In genomic region chr4:74504212-74504611, GRCh38 we compare ENCODE assay signal across 22 cellular contexts. TPM values are rescaled to one million over a fixed set of nuclear protein-coding genes. Genes with fewer than 3 reads are reported as not detected.
DNase-seq lines count a peak whose midpoint lies in the region; ATAC-seq and TF ChIP-seq lines count a peak whose summit lies in the region.
"Had no signal": no experiment of that assay in that cellular context is flagged by ENCODE, and none has a peak within 500 bp of the region (broad histone marks: within the 10 kb centered on the region; RNA-seq: fewer than 3 reads in every experiment).

No MANE protein-coding gene starts in this region.

- no peaks in the 10 kb centered on the region for H4K20me1 ChIP-seq in OCI-LY7 (ENCODE audit: insufficient read depth, low read length)

- intact Hi-C loops in OCI-LY7 (cut with micrococcal nuclease; ENCODE audit: unreplicated experiment): loop anchor here (2.0 kb wide), 1 partner anchor 75 kb away; no protein-coding TSS in a partner anchor

- H3K9me3 ChIP-seq in HEK293 (ENCODE audit: control insufficient read depth, insufficient read depth, low read depth, low read length) (no peaks in the 10 kb centered on the region), OCI-LY7 (ENCODE audit: low read length) (no peaks in the 10 kb centered on the region)
- H3K9me3 ChIP-seq: thyroid gland had no signal

- H3K4me3 ChIP-seq in HEK293 (ENCODE audit: low read depth, low read length) (no peak overlapping the region), astrocyte of the cerebellum (ENCODE audit: low read depth, low read length) (no peak overlapping the region), fibroblast of mammary gland (ENCODE audit: control insufficient read depth, low read depth, low read length) (no peak overlapping the region), OCI-LY7 (ENCODE audit: low read depth, low read length, poor library complexity, severe bottlenecking) (no peak overlapping the region)
- H3K4me3 ChIP-seq: thyroid gland had no signal

- ATAC-seq in HG03196 (IDR thresholded peaks at IDR 0.05; ENCODE audit: unreplicated experiment): no peak
- ATAC-seq: left cardiac atrium; stimulated activated effector memory CD8-positive, alpha-beta T cell treated with anti-CD3 and anti-CD28 coated beads, Interleukin-12 subunit alpha, Interleukin-12 subunit beta, amount 100 ng/mL, for 72 hours had no signal

- H3K27ac ChIP-seq in HEK293 (ENCODE audit: extremely low read depth, low read depth, low read length): no peak overlapping the region
- H3K27ac ChIP-seq in OCI-LY7 (ENCODE audit: low read depth, low read length, poor library complexity, severe bottlenecking): no peak overlapping the region
- H3K27ac ChIP-seq: thyroid gland, VCaP had no signal

- no peak overlapping the region for H2AFZ ChIP-seq in OCI-LY7 (ENCODE audit: low read length)

- POLR2A ChIA-PET in HEK293 (lab: Yijun Ruan, JAX) (no interaction called here), OCI-LY7 (lab: Charles Lee) (no interaction called here)

- DNase-seq in astrocyte of the cerebellum (ENCODE audit: low read depth): peak; percentile 62
- DNase-seq in fibroblast of mammary gland (ENCODE audit: low read depth): peak; percentile 74
- peak; percentile 43 for DNase-seq in renal cortical epithelial cell (ENCODE audit: low read depth)
- no peak for DNase-seq in OCI-LY7 (ENCODE audit: low spot score)
- no peak for DNase-seq in mucosa of gallbladder (ENCODE audit: low spot score)
- DNase-seq in mesenteric fat pad (ENCODE audit: low spot score): no peak
- DNase-seq: activated CD4-positive, alpha-beta T cell treated with anti-CD3 and anti-CD28 coated beads, Interleukin-2, amount 50 U/mL, for 1 hour; activated CD8-positive, alpha-beta memory T cell treated with anti-CD3 and anti-CD28 coated beads, Interleukin-2, amount 50 U/mL, for 4 hours; activated effector memory CD4-positive, alpha-beta T cell treated with Interleukin-2 at 50 U/mL for 16 hours; amniotic stem cell; CD4-positive, CD25-positive, alpha-beta regulatory T cell; KG1; left cardiac atrium; NCI-H1092; NCI-H2107; NCI-H510A treated with DMSO at 0.1 percent for 48 hours; thyroid gland had no signal

- H3K4me2 ChIP-seq in OCI-LY7 (ENCODE audit: low read length): no peak overlapping the region

- no peaks in the 10 kb centered on the region for H3K36me3 ChIP-seq in HEK293 (ENCODE audit: control insufficient read depth in 2 of 2, insufficient read depth in 1 of 2, low read length in 2 of 2)
- H3K36me3 ChIP-seq in OCI-LY7 (ENCODE audit: insufficient read depth, low read length): no peaks in the 10 kb centered on the region
- H3K36me3 ChIP-seq: thyroid gland had no signal

- H3K9me2 ChIP-seq in OCI-LY7 (ENCODE audit: insufficient read depth, low read length): no peaks in the 10 kb centered on the region

- CTCF ChIA-PET in HEK293 (lab: Yijun Ruan, JAX): no interaction called here
- CTCF ChIA-PET in OCI-LY7 (lab: Charles Lee; ENCODE audit: unreplicated experiment): no interaction called here

- no TSS peak for BruUV-seq in OCI-LY7 (replicated peaks; lab: Mats Ljungman, UMichigan)

- TF ChIP-seq CTCF in HEK293 (tag by site-specific recombination; IDR thresholded peaks at IDR 0.05) (no peak), astrocyte of the cerebellum (IDR thresholded peaks at IDR 0.05; ENCODE audit: low read depth, low read length, missing control alignments) (no peak), fibroblast of mammary gland (conservative IDR thresholded peaks at IDR 0.05; ENCODE audit: control insufficient read depth, insufficient read depth, low read depth, low read length) (no peak), OCI-LY7 (conservative IDR thresholded peaks at IDR 0.05; ENCODE audit: low read length) (no peak)

- H3K4me1 ChIP-seq in HEK293 (ENCODE audit: control insufficient read depth, insufficient read depth, low read length) (no peaks in the 10 kb centered on the region), OCI-LY7 (ENCODE audit: insufficient read depth, low read length, poor library complexity, severe bottlenecking) (no peaks in the 10 kb centered on the region)

- no peaks in the 10 kb centered on the region for H3K79me2 ChIP-seq in OCI-LY7 (ENCODE audit: insufficient read depth, low read depth, low read length)

- in situ Hi-C loops in astrocyte of the cerebellum (cut with HindIII; ENCODE audit: low sequenced_read_pairs): no loop called here

TF ChIP-seq in HEK293, 187 proteins besides CTCF, POLR2A, EP300 and RAD21:
- TF ChIP-seq ZNF19 (tag by site-specific recombination; IDR thresholded peaks at IDR 0.05; ENCODE audit: low read depth) (no peak), KLF8 (tag by site-specific recombination; IDR thresholded peaks at IDR 0.05) (no peak), ZNF776 (tag by site-specific recombination; IDR thresholded peaks at IDR 0.05; ENCODE audit: borderline replicate concordance) (no peak), KLF1 (tag by site-specific recombination; IDR thresholded peaks at IDR 0.05) (no peak), PRDM6 (tag by site-specific recombination; IDR thresholded peaks at IDR 0.05) (peak; percentile 44), ZNF785 (tag by site-specific recombination; IDR thresholded peaks at IDR 0.05) (no peak)
- TF ChIP-seq, protein P1, sequence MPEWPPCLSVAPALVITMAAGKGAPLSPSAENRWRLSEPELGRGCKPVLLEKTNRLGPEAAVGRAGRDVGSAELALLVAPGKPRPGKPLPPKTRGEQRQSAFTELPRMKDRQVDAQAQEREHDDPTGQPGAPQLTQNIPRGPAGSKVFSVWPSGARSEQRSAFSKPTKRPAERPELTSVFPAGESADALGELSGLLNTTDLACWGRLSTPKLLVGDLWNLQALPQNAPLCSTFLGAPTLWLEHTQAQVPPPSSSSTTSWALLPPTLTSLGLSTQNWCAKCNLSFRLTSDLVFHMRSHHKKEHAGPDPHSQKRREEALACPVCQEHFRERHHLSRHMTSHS (tag by site-specific recombination; IDR thresholded peaks at IDR 0.05): no peak

RNA-seq across cellular contexts. Expression of gene AREG, which starts 59.3 kb away (rescaled TPM):
- total RNA-seq in renal cortical epithelial cell (12.2 and 91.3 TPM in 2 replicates), OCI-LY7 (2022) (not detected in 2 replicates), mucosa of gallbladder (9.9 TPM), mesenteric fat pad (41.0 TPM)
- total RNA-seq in OCI-LY7 (2014; rRNA removed; shearing (Covaris generic)): not detected in 2 replicates
- total RNA-seq: neural crest cell had no signal

Comparison
In these comparisons a context has a peak if more than half of its experiments do, and no peak if none do; other contexts are left out.
1. DNase-seq: peak in astrocyte of the cerebellum (single experiment), fibroblast of mammary gland (single experiment) and renal cortical epithelial cell (single experiment); none in OCI-LY7 (single experiment), mucosa of gallbladder (single experiment) and mesenteric fat pad (single experiment).